18 cellular contexts compared by ENCODE assay signal in the genomic region with DNA sequence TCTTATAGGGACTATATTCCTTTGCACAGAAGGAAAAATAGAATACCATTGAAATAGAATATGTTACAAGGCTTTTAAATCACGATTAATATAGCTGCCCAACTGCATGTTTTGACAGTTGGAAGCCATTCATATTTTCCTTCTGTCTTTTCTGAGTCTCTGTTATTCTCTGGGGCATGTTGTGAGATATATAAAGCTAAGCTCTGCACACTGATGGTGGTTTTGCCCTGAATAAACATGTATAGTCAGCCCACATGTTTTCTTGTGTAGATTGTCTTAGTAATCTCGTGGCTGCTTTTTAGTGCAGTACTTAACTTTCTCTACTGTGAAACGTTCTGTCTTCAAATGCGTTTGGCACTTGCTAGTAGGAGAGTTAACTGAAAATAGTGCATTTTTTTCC.
"Had no signal": no experiment of that assay in that cellular context is flagged by ENCODE, and none has a peak within 500 bp of the region (broad histone marks: within the 10 kb centered on the region; RNA-seq: fewer than 3 reads in every experiment).

No MANE protein-coding gene starts in this region.

- H3K4me3 ChIP-seq: dorsolateral prefrontal cortex, gastrocnemius medialis, mucosa of descending colon, sigmoid colon, thyroid gland had no signal

- H3K36me3 ChIP-seq: gastrocnemius medialis, sigmoid colon, thyroid gland had no signal

- DNase-seq: activated CD4-positive, alpha-beta memory T cell treated with anti-CD3 and anti-CD28 coated beads, Interleukin-2, amount 10 ng/mL, durations not matched to agents 7 days and 5 days; activated CD4-positive, alpha-beta T cell treated with anti-CD3 and anti-CD28 coated beads, Interleukin-2, amount 10 ng/mL, durations not matched to agents 24 days and 14 days; activated gamma-delta T cell; activated T-cell treated with anti-CD3 and anti-CD28 coated beads for 4 hours; central memory CD4-positive, alpha-beta T cell; dorsolateral prefrontal cortex; effector memory CD8-positive, alpha-beta T cell; gastrocnemius medialis; hippocampal formation; mucosa of descending colon; naive B cell; retina; sigmoid colon; stimulated activated CD4-positive, alpha-beta T cell treated with anti-CD3 and anti-CD28 coated beads, Interleukin-2, amount 100 ng/mL, for 48 hours; stimulated activated naive CD4-positive, alpha-beta T cell; T-helper 2 cell; thyroid gland had no signal

- H3K27ac ChIP-seq: dorsolateral prefrontal cortex, gastrocnemius medialis, sigmoid colon, thyroid gland, VCaP had no signal

- H3K27me3 ChIP-seq: dorsolateral prefrontal cortex, gastrocnemius medialis, sigmoid colon, thyroid gland had no signal

- H3K9me3 ChIP-seq: gastrocnemius medialis, thyroid gland had no signal
